In the genomic region with DNA sequence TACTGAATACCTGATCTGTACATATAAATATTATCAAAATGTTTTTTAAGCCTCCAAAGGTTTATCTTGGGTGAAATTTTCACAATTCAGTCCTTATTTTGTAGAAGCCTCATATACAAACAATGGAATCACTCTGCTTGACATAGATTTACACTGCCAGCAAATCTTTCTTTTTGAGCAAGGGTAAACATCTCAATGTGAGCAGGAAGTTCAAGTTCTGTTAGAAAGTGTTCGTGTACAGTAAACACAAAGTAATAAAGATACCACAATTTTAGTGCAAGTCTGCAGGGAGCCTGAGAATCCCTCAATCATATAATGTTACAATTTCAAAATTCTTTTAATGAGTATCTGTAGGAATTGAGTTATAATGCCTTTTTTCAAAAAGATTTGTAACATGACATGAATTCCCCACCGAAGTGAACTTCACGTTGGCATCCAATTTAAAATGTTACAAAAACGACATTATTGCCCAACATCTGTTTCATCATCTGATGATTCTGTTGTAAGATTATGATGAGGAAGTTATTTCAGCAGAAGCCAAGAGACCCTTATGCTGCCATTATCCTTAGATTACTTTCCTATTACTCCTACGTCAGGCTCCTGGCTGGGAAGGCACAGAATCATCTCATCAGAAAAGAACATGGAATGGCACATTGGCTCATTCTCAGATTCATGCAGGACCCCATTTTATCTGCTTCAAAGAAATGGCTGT, we compare ENCODE assay signal across 19 cellular contexts.
A peak's percentile ranks its signal among the peaks of the same experiment; 100 is the strongest.
DNase-seq lines count a peak whose midpoint lies in the region; ATAC-seq, FAIRE-seq and TF ChIP-seq lines count a peak whose summit lies in the region.
"Had no signal": no experiment of that assay in that cellular context is flagged by ENCODE, and none has a peak within 500 bp of the region (broad histone marks: within the 10 kb centered on the region; RNA-seq: fewer than 3 reads in every experiment).

No MANE protein-coding gene starts in this region.

- H3K36me3 ChIP-seq in lower lobe of right lung (no peaks in the 10 kb centered on the region), endodermal cell (ENCODE audit: control insufficient read depth, insufficient read depth, low read length) (no peaks in the 10 kb centered on the region)
- H3K36me3 ChIP-seq: left ventricle myocardium inferior, ovary, suprapubic skin had no signal

- H3K9me3 Mint-ChIP-seq in endodermal cell, result no peaks in the 10 kb centered on the region
- peaks cover 9% of the 10 kb centered on the region for H3K9me3 Mint-ChIP-seq in activated CD4-positive, alpha-beta T cell treated with anti-CD3 and anti-CD28 coated beads, Interleukin-2, amount 10 ng/mL, durations not matched to agents 24 days and 14 days

- H3K4me1 ChIP-seq in lower lobe of right lung (peaks cover 5% of the 10 kb centered on the region), endodermal cell (ENCODE audit: control insufficient read depth, insufficient read depth, low read length) (no peaks in the 10 kb centered on the region)
- H3K4me1 ChIP-seq: suprapubic skin had no signal

- no peaks in the 10 kb centered on the region for H3K27me3 ChIP-seq in lower lobe of right lung (ENCODE audit: low read depth)
- no peaks in the 10 kb centered on the region for H3K27me3 ChIP-seq in endodermal cell (ENCODE audit: control insufficient read depth, insufficient read depth, low read length, poor library complexity, severe bottlenecking)
- H3K27me3 ChIP-seq: ovary, suprapubic skin had no signal

- H3K27ac ChIP-seq in lower lobe of right lung, result no peak overlapping the region
- no peak overlapping the region for H3K27ac ChIP-seq in endodermal cell (ENCODE audit: low read depth, low read length)
- H3K27ac ChIP-seq: left ventricle myocardium inferior, ovary, suprapubic skin had no signal

- TF ChIP-seq CTCF in D721Med (IDR thresholded peaks at IDR 0.05; ENCODE audit: insufficient read depth, missing control alignments), result no peak
- no peak for TF ChIP-seq CTCF in NB4 (IDR thresholded peaks at IDR 0.05; ENCODE audit: low read depth, low read length)
- no peak for TF ChIP-seq CTCF in lower lobe of right lung (IDR thresholded peaks at IDR 0.05)
- no peak for TF ChIP-seq CTCF in endodermal cell (conservative IDR thresholded peaks at IDR 0.05)

- no peak overlapping the region for H3K27ac Mint-ChIP-seq in endodermal cell
- H3K27ac Mint-ChIP-seq in activated CD4-positive, alpha-beta T cell treated with anti-CD3 and anti-CD28 coated beads, Interleukin-2, amount 10 ng/mL, durations not matched to agents 24 days and 14 days, result no peak overlapping the region
- H3K27ac Mint-ChIP-seq: activated CD4-positive, alpha-beta T cell treated with anti-CD3 and anti-CD28 coated beads for 36 hours had no signal

- no peak for TF ChIP-seq POLR2A in NB4 (IDR thresholded peaks at IDR 0.05; ENCODE audit: extremely low read depth, insufficient read length)

- H3K4me3 Mint-ChIP-seq in endodermal cell, result no peak overlapping the region
- H3K4me3 Mint-ChIP-seq in activated CD4-positive, alpha-beta T cell treated with anti-CD3 and anti-CD28 coated beads, Interleukin-2, amount 10 ng/mL, durations not matched to agents 24 days and 14 days, result no peak overlapping the region
- H3K4me3 Mint-ChIP-seq: activated CD4-positive, alpha-beta T cell treated with anti-CD3 and anti-CD28 coated beads for 36 hours had no signal

- no peak overlapping the region for H3K9ac ChIP-seq in endodermal cell (ENCODE audit: extremely low read depth, low read length, poor library complexity, severe bottlenecking)

- peak; percentile 46 for FAIRE-seq in D721Med (lab: Jason Lieb, UNC)

- intact Hi-C loops in lower lobe of right lung (cut with DNase I), result no loop called here
- intact Hi-C loops in activated CD4-positive, alpha-beta T cell treated with anti-CD3 and anti-CD28 coated beads, Interleukin-2, amount 10 ng/mL, durations not matched to agents 24 days and 14 days (cut with micrococcal nuclease), result no loop called here

- H3K4me3 ChIP-seq in NB4 (ENCODE audit: low read depth, low read length), result peak overlapping the region; percentile 39
- no peak overlapping the region for H3K4me3 ChIP-seq in lower lobe of right lung
- H3K4me3 ChIP-seq in endodermal cell (ENCODE audit: low read length), result no peak overlapping the region
- H3K4me3 ChIP-seq: left ventricle myocardium inferior, ovary, suprapubic skin had no signal

- ATAC-seq in lower lobe of right lung, result peak; percentile 17 to 47
- ATAC-seq in HG03280 (IDR thresholded peaks at IDR 0.05; ENCODE audit: unreplicated experiment), result no peak
- ATAC-seq: activated CD4-positive, alpha-beta T cell treated with anti-CD3 and anti-CD28 coated beads for 36 hours had no signal

- no peaks in the 10 kb centered on the region for H3K9me3 ChIP-seq in lower lobe of right lung
- no peaks in the 10 kb centered on the region for H3K9me3 ChIP-seq in endodermal cell (ENCODE audit: control insufficient read depth, low read length)
- H3K9me3 ChIP-seq: left ventricle myocardium inferior, ovary, suprapubic skin had no signal

- H3K36me3 Mint-ChIP-seq in endodermal cell (ENCODE audit: low read depth), result no peaks in the 10 kb centered on the region
- no peaks in the 10 kb centered on the region for H3K36me3 Mint-ChIP-seq in activated CD4-positive, alpha-beta T cell treated with anti-CD3 and anti-CD28 coated beads, Interleukin-2, amount 10 ng/mL, durations not matched to agents 24 days and 14 days (ENCODE audit: low read depth)

- 87 to 93% methylated on average over 4 to 5 of the region's 5 CpGs for WGBS in endodermal cell (ENCODE audit: insufficient coverage in 1 of 2, insufficient read length in 1 of 2), 2 experiments

- no peaks in the 10 kb centered on the region for H3K27me3 Mint-ChIP-seq in endodermal cell (ENCODE audit: insufficient read depth)
- no peaks in the 10 kb centered on the region for H3K27me3 Mint-ChIP-seq in activated CD4-positive, alpha-beta T cell treated with anti-CD3 and anti-CD28 coated beads, Interleukin-2, amount 10 ng/mL, durations not matched to agents 24 days and 14 days
- H3K27me3 Mint-ChIP-seq: activated CD4-positive, alpha-beta T cell treated with anti-CD3 and anti-CD28 coated beads for 36 hours had no signal

- H3K4me1 Mint-ChIP-seq in endodermal cell, result peaks cover 2% of the 10 kb centered on the region
- peaks cover 2% of the 10 kb centered on the region for H3K4me1 Mint-ChIP-seq in activated CD4-positive, alpha-beta T cell treated with anti-CD3 and anti-CD28 coated beads, Interleukin-2, amount 10 ng/mL, durations not matched to agents 24 days and 14 days
- H3K4me1 Mint-ChIP-seq: activated CD4-positive, alpha-beta T cell treated with anti-CD3 and anti-CD28 coated beads for 36 hours had no signal

- DNase-seq in D721Med (ENCODE audit: insufficient read length, low spot score), result no peak
- DNase-seq in NB4 (ENCODE audit: low read depth), result peak; percentile 90
- DNase-seq in amniotic epithelial cell (ENCODE audit: low read depth), result peak; percentile 78
- DNase-seq in lower lobe of right lung, result no peak
- no peak for DNase-seq in endodermal cell
- DNase-seq in NK-92 (lab: John Stamatoyannopoulos, UW; ENCODE audit: unreplicated experiment), result no peak
- DNase-seq in activated CD4-positive, alpha-beta T cell treated with anti-CD3 and anti-CD28 coated beads, Interleukin-2, amount 10 ng/mL, durations not matched to agents 24 days and 14 days, result no peak
- DNase-seq: activated CD4-positive, alpha-beta T cell treated with anti-CD3 and anti-CD28 coated beads for 36 hours; activated gamma-delta T cell treated with Interleukin-2 at 50 U/mL for 16 hours; anterior cingulate cortex; cerebellar nuclear complex; COR-L47; effector memory CD4-positive, alpha-beta T cell; left ventricle myocardium inferior; ovary; SHP77 treated with DMSO at 0.1 percent for 48 hours; stimulated activated CD4-positive, alpha-beta T cell treated with anti-CD3 and anti-CD28 coated beads, Interleukin-4, amount 100 ng/mL, for 1 hour had no signal

Comparison
In these comparisons a context has a peak if more than half of its experiments do, and no peak if none do; other contexts are left out.
1. DNase-seq: peak in NB4 (single experiment) and amniotic epithelial cell (single experiment); none in D721Med (single experiment), lower lobe of right lung (single experiment), endodermal cell (single experiment), NK-92 (single experiment) and activated CD4-positive, alpha-beta T cell treated with anti-CD3 and anti-CD28 coated beads, Interleukin-2, amount 10 ng/mL, durations not matched to agents 24 days and 14 days (single experiment).